In the genomic region with DNA sequence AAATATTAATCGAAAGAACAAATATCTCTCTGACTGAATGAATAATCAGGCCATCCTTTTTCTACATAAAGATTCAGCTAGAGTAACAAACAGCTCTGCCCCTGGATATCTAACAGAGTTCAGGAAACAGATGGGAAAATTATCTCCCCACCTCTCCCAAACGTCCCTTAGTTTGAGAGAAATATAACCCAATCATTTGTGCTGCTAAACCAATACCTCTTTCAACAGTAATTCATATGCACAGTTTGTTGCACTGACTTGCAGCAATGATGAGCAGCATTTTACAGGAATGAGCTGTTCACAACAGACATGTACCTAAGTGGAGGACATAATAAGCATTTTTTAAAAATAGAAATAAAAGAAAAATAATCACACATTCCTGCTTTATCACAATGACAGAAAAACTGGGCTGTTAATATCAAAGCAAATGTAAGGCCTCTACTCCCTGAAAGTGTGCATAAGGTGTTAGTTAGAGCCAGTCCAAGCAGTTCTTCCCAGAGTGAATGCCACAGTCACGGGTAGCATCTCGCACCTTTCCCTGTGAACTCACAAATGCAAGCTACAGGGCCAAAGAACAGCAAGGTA, we compare ENCODE assay signal across 8 cellular contexts. TPM values are rescaled to one million over a fixed set of nuclear protein-coding genes. Genes with fewer than 3 reads are reported as not detected.
DNase-seq lines count a peak whose midpoint lies in the region; ATAC-seq and TF ChIP-seq lines count a peak whose summit lies in the region.

No MANE protein-coding gene starts in this region.

- H3K9me3 ChIP-seq in SJCRH30 (replicated peaks) = no peaks in the 10 kb centered on the region
- H3K9me3 ChIP-seq in esophagus squamous epithelium = no peaks in the 10 kb centered on the region
- H3K9me3 ChIP-seq in psoas muscle = no peaks in the 10 kb centered on the region

- 32 to 33% methylated on average over 4 of the region's 4 CpGs for WGBS in esophagus squamous epithelium, 2 donors
- WGBS in psoas muscle, 3 donors = 34 to 40% (median 37%) methylated on average over 4 of the region's 4 CpGs

- no peak for TF ChIP-seq POLR2A in esophagus squamous epithelium (IDR thresholded peaks at IDR 0.05)

- no peak for TF ChIP-seq CTCF in GM12864 (IDR thresholded peaks at IDR 0.05; ENCODE audit: low read depth, low read length, missing control alignments)
- TF ChIP-seq CTCF in esophagus squamous epithelium (IDR thresholded peaks at IDR 0.05) = no peak
- no peak for TF ChIP-seq CTCF in psoas muscle (IDR thresholded peaks at IDR 0.05)

- H3K4me1 ChIP-seq in SJCRH30 (0 out of 2 replicates have a peak, but pooled peaks cover 4% of the 10 kb centered on the region), esophagus squamous epithelium (peaks cover 25 to 67% (median 36%) of the 10 kb centered on the region in 3 donors), psoas muscle (peaks cover 28% of the 10 kb centered on the region)

- H3K36me3 ChIP-seq in SJCRH30 = no peaks in the 10 kb centered on the region
- H3K36me3 ChIP-seq in esophagus squamous epithelium = no peaks in the 10 kb centered on the region
- H3K36me3 ChIP-seq in psoas muscle (ENCODE audit: insufficient read depth in 1 of 2, low read depth in 1 of 2) = no peaks in the 10 kb centered on the region

- DNase-seq in GM12864 (ENCODE audit: low read depth) = no peak
- no peak for DNase-seq in SJCRH30
- no peak for DNase-seq in esophagus squamous epithelium (lab: John Stamatoyannopoulos, UW)
- no peak for DNase-seq in psoas muscle
- no peak for DNase-seq in nucleus accumbens (lab: John Stamatoyannopoulos, UW)
- no peak for DNase-seq in kidney glomerular epithelial cell (lab: John Stamatoyannopoulos, UW)

- H3K27me3 ChIP-seq in SJCRH30 (no peaks in the 10 kb centered on the region), esophagus squamous epithelium (no peaks in the 10 kb centered on the region), psoas muscle (ENCODE audit: insufficient read depth in 3 of 3, low read length in 2 of 3) (no peaks in the 10 kb centered on the region)

- ATAC-seq in psoas muscle = no peak
- no peak for ATAC-seq in HG03442 (IDR thresholded peaks at IDR 0.05; ENCODE audit: unreplicated experiment)
- no peak for ATAC-seq in HG03139 (IDR thresholded peaks at IDR 0.05; ENCODE audit: unreplicated experiment)

- H3K4me3 ChIP-seq in GM12864 (ENCODE audit: low read depth, low read length) = peak overlapping the region; percentile 90
- H3K4me3 ChIP-seq in SJCRH30 = peak overlapping the region; percentile 78
- H3K4me3 ChIP-seq in esophagus squamous epithelium = peak overlapping the region; percentile 64 to 100 (median 81)
- peak overlapping the region; percentile 93 for H3K4me3 ChIP-seq in psoas muscle

- intact Hi-C loops in esophagus squamous epithelium (cut with DNase I) = no loop called here
- intact Hi-C loops in psoas muscle (cut with DNase I) = loop anchor here in 1 of 2 donors (5.0 to 10.0 kb wide), 2 partner anchors 42 to 395 kb away; no protein-coding TSS in a partner anchor

- peak overlapping the region; percentile 81 for H3K27ac ChIP-seq in SJCRH30
- peak overlapping the region; percentile 91 to 99 (median 94) for H3K27ac ChIP-seq in esophagus squamous epithelium
- peak overlapping the region; percentile 65 for H3K27ac ChIP-seq in psoas muscle

RNA-seq across cellular contexts. Expression of gene CREB3L2, which starts 2.3 kb away (rescaled TPM):
- total RNA-seq in SJCRH30 (2014; rRNA removed; shearing (Covaris generic)) = 18.4 and 18.7 TPM in 2 replicates
- total RNA-seq in esophagus squamous epithelium (10 to 100 TPM; 14.9 to 21.9 (median 17.3) TPM), psoas muscle (10 to 100 TPM in 2 of 4 donors, 1 to 10 TPM in 2; 6.7 to 14.7 (median 10.9) TPM)
- 1 to 10 TPM; 2.2 to 3.6 (median 3.3) TPM for polyA plus RNA-seq in psoas muscle
